8 cellular contexts compared by ENCODE assay signal in genomic region chr2:190535586-190535985, GRCh38. TPM values are rescaled to one million over a fixed set of nuclear protein-coding genes. Genes with fewer than 3 reads are reported as not detected.
A peak's percentile ranks its signal among the peaks of the same experiment; 100 is the strongest.
DNase-seq lines count a peak whose midpoint lies in the region; TF ChIP-seq lines count a peak whose summit lies in the region.

No MANE protein-coding gene starts in this region.

- no peak overlapping the region for H3K18ac ChIP-seq in trophoblast cell (ENCODE audit: low read length)

- no peak overlapping the region for H3K14ac ChIP-seq in trophoblast cell (ENCODE audit: low read length)

- no peak overlapping the region for H2AFZ ChIP-seq in trophoblast cell (ENCODE audit: insufficient read depth, low read length, poor library complexity)

- no peak overlapping the region for H2BK120ac ChIP-seq in trophoblast cell (ENCODE audit: insufficient read depth, low read length, poor library complexity)

- peak overlapping the region; percentile 90 for H3K27ac ChIP-seq in muscle layer of duodenum (ENCODE audit: low read length)
- no peak overlapping the region for H3K27ac ChIP-seq in trophoblast cell (ENCODE audit: low read depth, low read length)

- peaks cover 13% of the 10 kb centered on the region for H3K79me1 ChIP-seq in trophoblast cell (ENCODE audit: low read length)

- no peaks in the 10 kb centered on the region for H3K27me3 Mint-ChIP-seq in brain

- H3K4me1 ChIP-seq in muscle layer of duodenum (ENCODE audit: control insufficient read depth in 1 of 2, insufficient read depth in 2 of 2, low read length in 2 of 2) (no peaks in the 10 kb centered on the region), trophoblast cell (ENCODE audit: control insufficient read depth in 1 of 2, insufficient read depth in 2 of 2, low read length in 2 of 2) (peaks cover 6 to 7% of the 10 kb centered on the region in 2 experiments)

- peaks cover 9% of the 10 kb centered on the region for H3K79me2 ChIP-seq in trophoblast cell (ENCODE audit: control insufficient read depth, insufficient read depth, low read length, poor library complexity)

- H3K4me2 ChIP-seq in trophoblast cell (ENCODE audit: low read length): no peak overlapping the region

- H3K36me3 ChIP-seq in muscle layer of duodenum (ENCODE audit: control insufficient read depth in 1 of 2, insufficient read depth in 2 of 2, low read length in 2 of 2) (no peaks in the 10 kb centered on the region), trophoblast cell (ENCODE audit: control insufficient read depth in 1 of 2, insufficient read depth in 2 of 2, low read length in 2 of 2) (peaks cover 0 to 2% of the 10 kb centered on the region in 2 experiments)

- H3K9ac ChIP-seq in trophoblast cell (ENCODE audit: low read length): no peak overlapping the region

- no peak overlapping the region for H2AK5ac ChIP-seq in trophoblast cell (ENCODE audit: low read length)

- no peak overlapping the region for H4K8ac ChIP-seq in trophoblast cell (ENCODE audit: low read depth, low read length)

- H3K4me3 ChIP-seq in AG10803 (ENCODE audit: low read length) (peak overlapping the region; percentile 68; the same call in 1 of the 2 replicates), muscle layer of duodenum (ENCODE audit: low read depth in 1 of 2, low read length in 2 of 2) (peak overlapping the region; percentile 17 to 89), trophoblast cell (ENCODE audit: low read depth, low read length) (no peak overlapping the region)

- no CpG with 5 or more reads among the region's 1 CpG for WGBS in trophoblast cell (ENCODE audit: extremely low coverage, insufficient coverage, insufficient read length)

- DNase-seq in AG10803 (ENCODE audit: low read depth): no peak
- peak; percentile 30 for DNase-seq in KBM-7
- no peak for DNase-seq in posterior cingulate gyrus
- DNase-seq in NCI-H2029 (lab: John Stamatoyannopoulos, UW): no peak
- no peak for DNase-seq in stimulated activated CD4-positive, alpha-beta T cell treated with anti-CD3 and anti-CD28 coated beads, Interleukin-4, amount 100 ng/mL, for 1 hour
- no peak for DNase-seq in trophoblast cell

- H3K4me3 Mint-ChIP-seq in brain: peak overlapping the region; percentile 78 to 84 (median 83)

- intact Hi-C loops in posterior cingulate gyrus (cut with DNase I): loop anchor here (2.0 to 10.0 kb wide), 2 partner anchors 69 to 113 kb away; partner anchors contain the start of gene NAB1

- H4K12ac ChIP-seq in trophoblast cell (ENCODE audit: low read depth, low read length): no peak overlapping the region

- H2BK5ac ChIP-seq in trophoblast cell (ENCODE audit: low read depth, low read length, poor library complexity): no peak overlapping the region

- H3K36me3 Mint-ChIP-seq in brain: peaks cover 39% of the 10 kb centered on the region

- H3K27ac Mint-ChIP-seq in brain: peak overlapping the region in 2 of 5 experiments; percentile 73 to 91

- in situ Hi-C loops in KBM-7 (cut with MboI; ENCODE audit: low pct_unique_long_range_greater_than_20kb, low sequenced_read_pairs): no loop called here

- H2BK12ac ChIP-seq in trophoblast cell (ENCODE audit: low read length): no peak overlapping the region

- TF ChIP-seq CTCF in AG10803 (conservative IDR thresholded peaks at IDR 0.05; ENCODE audit: low read length): no peak
- no peak for TF ChIP-seq CTCF in brain (conservative IDR thresholded peaks at IDR 0.05)

- no peak overlapping the region for H3K23ac ChIP-seq in trophoblast cell (ENCODE audit: low read length)

- no peak overlapping the region for H4K91ac ChIP-seq in trophoblast cell (ENCODE audit: low read depth, low read length)

- H3K4ac ChIP-seq in trophoblast cell (ENCODE audit: low read depth, low read length): no peak overlapping the region

- H3K4me1 Mint-ChIP-seq in brain: peaks cover 22% of the 10 kb centered on the region

- H3K27me3 ChIP-seq in muscle layer of duodenum (ENCODE audit: low read depth, low read length) (no peaks in the 10 kb centered on the region), trophoblast cell (ENCODE audit: insufficient read depth, low read length) (no peaks in the 10 kb centered on the region)

- H3K9me3 Mint-ChIP-seq in brain: peaks cover 32 to 44% (median 34%) of the 10 kb centered on the region in 5 experiments

- H3K9me3 ChIP-seq in muscle layer of duodenum (ENCODE audit: control insufficient read depth in 1 of 2, low read length in 2 of 2): peaks cover 6 to 28% of the 10 kb centered on the region in 2 donors
- H3K9me3 ChIP-seq in trophoblast cell (ENCODE audit: insufficient read depth, low read depth, low read length): peaks cover 3% of the 10 kb centered on the region

RNA-seq across cellular contexts. Expression of gene NEMP2, which starts 1.1 kb away (rescaled TPM):
- polyA plus RNA-seq in brain (ENCODE audit: insufficient read depth, low read depth, low replicate concordance): 4.0 TPM
- 2.7 and 3.3 TPM in 2 replicates for polyA plus RNA-seq in trophoblast cell (2013)
